In the genomic region with DNA sequence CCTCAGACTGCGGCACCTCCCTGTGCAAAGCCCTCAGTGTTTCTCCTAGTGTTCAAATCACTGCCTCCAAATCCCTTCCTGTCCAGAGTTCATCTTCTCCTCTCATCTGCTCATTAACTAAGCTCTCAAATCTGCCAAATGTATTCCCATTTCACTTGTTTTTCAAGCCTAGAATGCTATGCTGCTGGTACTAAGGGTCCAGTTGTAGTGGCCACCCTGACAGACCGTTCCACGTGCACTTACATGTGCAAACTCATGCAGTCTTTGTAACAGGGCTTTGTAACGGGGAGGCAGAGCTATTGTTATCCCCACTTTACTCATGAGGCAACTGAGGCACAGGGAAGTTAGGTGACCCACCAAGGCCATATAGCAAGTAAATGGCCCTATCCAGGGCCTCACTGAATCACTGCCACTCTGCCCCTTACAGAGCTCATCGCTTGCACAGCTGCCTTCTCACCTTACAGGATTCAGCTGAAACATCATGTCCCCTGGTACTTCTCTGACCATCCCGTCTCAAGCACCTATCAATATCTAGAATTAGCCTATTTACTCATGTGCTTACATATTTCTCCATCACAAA, we compare ENCODE assay signal across 19 cellular contexts.
DNase-seq lines count a peak whose midpoint lies in the region; ATAC-seq and TF ChIP-seq lines count a peak whose summit lies in the region.
"Had no signal": no experiment of that assay in that cellular context is flagged by ENCODE, and none has a peak within 500 bp of the region (broad histone marks: within the 10 kb centered on the region; RNA-seq: fewer than 3 reads in every experiment).

No MANE protein-coding gene starts in this region.

- H3K79me2 ChIP-seq in trophoblast cell (ENCODE audit: control insufficient read depth, insufficient read depth, low read length, poor library complexity) = no peaks in the 10 kb centered on the region

- peaks cover 0 to 10% (median 0%) of the 10 kb centered on the region in 12 donors for H3K9me3 ChIP-seq in heart left ventricle
- peaks cover 0 to 12% (median 7%) of the 10 kb centered on the region in 4 donors for H3K9me3 ChIP-seq in esophagus muscularis mucosa
- peaks cover 3% of the 10 kb centered on the region for H3K9me3 ChIP-seq in trophoblast cell (ENCODE audit: insufficient read depth, low read depth, low read length)
- H3K9me3 ChIP-seq in vagina = no peaks in the 10 kb centered on the region
- H3K9me3 ChIP-seq: Caco-2, HAP-1 had no signal

- H4K8ac ChIP-seq in trophoblast cell (ENCODE audit: low read depth, low read length) = no peak overlapping the region

- peak; percentile 12 for DNase-seq in cardiac septum (ENCODE audit: low spot score)
- no peak for DNase-seq in heart left ventricle
- peak; percentile 72 for DNase-seq in esophagus muscularis mucosa (ENCODE audit: extremely low spot score)
- DNase-seq in trophoblast cell = peak; percentile 65 to 69
- DNase-seq in vagina (ENCODE audit: extremely low spot score in 2 of 2) = peak; percentile 52 to 74
- DNase-seq in HPDE6-E6E7 (ENCODE audit: extremely low spot score) = no peak
- no peak for DNase-seq in Ammon's horn (ENCODE audit: low spot score)
- DNase-seq: Caco-2; CD4-positive, CD25-positive, alpha-beta regulatory T cell; CD8-positive, alpha-beta T cell; DMS153; DMS79 treated with DMSO at 0.1 percent for 48 hours; GF-D8; GOT3; HFFc6 had no signal

- intact Hi-C loops in cardiac septum (cut with DNase I) (no loop called here), heart left ventricle (cut with DNase I) (no loop called here), esophagus muscularis mucosa (cut with DNase I) (no loop called here), vagina (cut with DNase I) (no loop called here)

- no peaks in the 10 kb centered on the region for H3K4me1 ChIP-seq in heart left ventricle
- H3K4me1 ChIP-seq in esophagus muscularis mucosa = no peaks in the 10 kb centered on the region
- H3K4me1 ChIP-seq in trophoblast cell (ENCODE audit: control insufficient read depth in 1 of 2, insufficient read depth in 2 of 2, low read length in 2 of 2) = no peaks in the 10 kb centered on the region
- H3K4me1 ChIP-seq in vagina = no peaks in the 10 kb centered on the region
- H3K4me1 ChIP-seq: BLaER1, Caco-2, HAP-1 had no signal

- WGBS in heart left ventricle, 4 donors = 88 to 92% (median 90%) methylated on average over 6 of the region's 6 CpGs
- 97% methylated on average over 6 of the region's 6 CpGs for WGBS in esophagus muscularis mucosa
- WGBS in trophoblast cell (ENCODE audit: extremely low coverage, insufficient coverage, insufficient read length) = no CpG with 5 or more reads among the region's 6 CpGs

- no peak overlapping the region for H2BK120ac ChIP-seq in trophoblast cell (ENCODE audit: insufficient read depth, low read length, poor library complexity)

- no peak for TF ChIP-seq POLR2A in heart left ventricle (IDR thresholded peaks at IDR 0.05)
- no peak for TF ChIP-seq POLR2A in esophagus muscularis mucosa (IDR thresholded peaks at IDR 0.05; ENCODE audit: low read depth)
- no peak for TF ChIP-seq POLR2A in vagina (IDR thresholded peaks at IDR 0.05)

- no peak for TF ChIP-seq EP300 in esophagus muscularis mucosa (IDR thresholded peaks at IDR 0.05)

- no peak overlapping the region for H3K4me2 ChIP-seq in trophoblast cell (ENCODE audit: low read length)
- H3K4me2 ChIP-seq: BLaER1 had no signal

- no peak overlapping the region for H3K9ac ChIP-seq in trophoblast cell (ENCODE audit: low read length)
- H3K9ac ChIP-seq: BLaER1 had no signal

- H2BK5ac ChIP-seq in trophoblast cell (ENCODE audit: low read depth, low read length, poor library complexity) = no peak overlapping the region

- H3K4me3 ChIP-seq in heart left ventricle = no peak overlapping the region
- H3K4me3 ChIP-seq in esophagus muscularis mucosa = no peak overlapping the region
- H3K4me3 ChIP-seq in trophoblast cell (ENCODE audit: low read depth, low read length) = no peak overlapping the region
- H3K4me3 ChIP-seq in vagina = no peak overlapping the region
- H3K4me3 ChIP-seq: BLaER1, HAP-1 had no signal

- H3K27me3 ChIP-seq in heart left ventricle (peaks cover 0 to 9% (median 0%) of the 10 kb centered on the region in 9 donors), esophagus muscularis mucosa (peaks cover 0 to 15% (median 0%) of the 10 kb centered on the region in 4 donors), trophoblast cell (ENCODE audit: insufficient read depth, low read length) (no peaks in the 10 kb centered on the region), vagina (no peaks in the 10 kb centered on the region)
- H3K27me3 ChIP-seq: BLaER1 had no signal

- no peak overlapping the region for H3K4ac ChIP-seq in trophoblast cell (ENCODE audit: low read depth, low read length)

- no peak overlapping the region for H3K27ac ChIP-seq in heart left ventricle
- no peak overlapping the region for H3K27ac ChIP-seq in esophagus muscularis mucosa (replicated peaks in 1 of 4)
- no peak overlapping the region for H3K27ac ChIP-seq in trophoblast cell (ENCODE audit: low read depth, low read length)
- no peak overlapping the region for H3K27ac ChIP-seq in vagina
- H3K27ac ChIP-seq: BLaER1, C4-2B had no signal

- no peak overlapping the region for H3K23ac ChIP-seq in trophoblast cell (ENCODE audit: low read length)

- H4K12ac ChIP-seq in trophoblast cell (ENCODE audit: low read depth, low read length) = no peak overlapping the region

- H2BK12ac ChIP-seq in trophoblast cell (ENCODE audit: low read length) = no peak overlapping the region

- no peak overlapping the region for H2AK5ac ChIP-seq in trophoblast cell (ENCODE audit: low read length)

- no peak overlapping the region for H4K91ac ChIP-seq in trophoblast cell (ENCODE audit: low read depth, low read length)

- H3K14ac ChIP-seq in trophoblast cell (ENCODE audit: low read length) = no peak overlapping the region

- TF ChIP-seq CTCF in heart left ventricle (IDR thresholded peaks at IDR 0.05) (no peak), esophagus muscularis mucosa (IDR thresholded peaks at IDR 0.05) (no peak), vagina (IDR thresholded peaks at IDR 0.05) (no peak)

- no peak for ATAC-seq in heart left ventricle
- ATAC-seq in HG02610 (IDR thresholded peaks at IDR 0.05; ENCODE audit: unreplicated experiment) = no peak
- ATAC-seq: CD8-positive, alpha-beta T cell had no signal

- H3K79me1 ChIP-seq in trophoblast cell (ENCODE audit: low read length) = no peaks in the 10 kb centered on the region

- no peaks in the 10 kb centered on the region for H3K36me3 ChIP-seq in heart left ventricle
- no peaks in the 10 kb centered on the region for H3K36me3 ChIP-seq in esophagus muscularis mucosa
- H3K36me3 ChIP-seq in trophoblast cell (ENCODE audit: control insufficient read depth in 1 of 2, insufficient read depth in 2 of 2, low read length in 2 of 2) = no peaks in the 10 kb centered on the region
- no peaks in the 10 kb centered on the region for H3K36me3 ChIP-seq in vagina
- H3K36me3 ChIP-seq: BLaER1, HAP-1 had no signal

- H3K18ac ChIP-seq in trophoblast cell (ENCODE audit: low read length) = no peak overlapping the region

- no peak overlapping the region for H2AFZ ChIP-seq in trophoblast cell (ENCODE audit: insufficient read depth, low read length, poor library complexity)

Comparison
In these comparisons a context has a peak if more than half of its experiments do, and no peak if none do; other contexts are left out.
1. DNase-seq: peak in cardiac septum (single experiment), esophagus muscularis mucosa (single experiment), trophoblast cell (2 of 2) and vagina (2 of 2); none in heart left ventricle (0 of 5), HPDE6-E6E7 (single experiment) and Ammon's horn (single experiment).